ENCODE assay signal across 8 cellular contexts in genomic region chr5:154756203-154756870, GRCh38. TPM values are rescaled to one million over a fixed set of nuclear protein-coding genes. Genes with fewer than 3 reads are reported as not detected.
DNase-seq lines count a peak whose midpoint lies in the region; FAIRE-seq and TF ChIP-seq lines count a peak whose summit lies in the region.

No MANE protein-coding gene starts in this region.

- peak overlapping the region; percentile 86 to 92 for H3K9ac ChIP-seq in liver (ENCODE audit: low read depth in 1 of 2, low read length in 2 of 2)

- no peak for FAIRE-seq in GM12892 (lab: Jason Lieb, UNC)

- peak overlapping the region; percentile 94 to 97 (median 97) for H3K4me3 ChIP-seq in liver (ENCODE audit: low read depth in 1 of 3, low read length in 3 of 3)

- no peak; the same call in 1 of the 2 replicates for TF ChIP-seq POLR2A in GM12892 (IDR thresholded peaks at IDR 0.05; ENCODE audit: low read depth, low read length)

- peaks cover 2 to 46% (median 28%) of the 10 kb centered on the region in 4 donors for H3K4me1 ChIP-seq in liver (ENCODE audit: control insufficient read depth in 4 of 4, insufficient read depth in 4 of 4, low read length in 3 of 4)

- H3K27ac ChIP-seq in VCaP (peak overlapping the region; percentile 95), caudate nucleus (ENCODE audit: low read depth, low read length) (peak overlapping the region; percentile 87), liver (ENCODE audit: low read depth in 1 of 2, low read length in 2 of 2) (peak overlapping the region; percentile 94)

- TF ChIP-seq RAD21 in liver (IDR thresholded peaks at IDR 0.05), result no peak

- no peaks in the 10 kb centered on the region for H3K36me3 ChIP-seq in liver (ENCODE audit: control insufficient read depth in 4 of 4, insufficient read depth in 3 of 4, low read depth in 1 of 4, low read length in 3 of 4)

- TF ChIP-seq CTCF in VCaP (conservative IDR thresholded peaks at IDR 0.05) (no peak), liver (IDR thresholded peaks at IDR 0.05; ENCODE audit: low read depth, low read length, missing input control) (no peak)

- no peaks in the 10 kb centered on the region for H3K9me3 ChIP-seq in liver (ENCODE audit: control insufficient read depth in 4 of 4, low read length in 3 of 4)

- DNase-seq in NCI-H510A (lab: John Stamatoyannopoulos, UW), result peak; percentile 33
- DNase-seq in NCI-H510A treated with DMSO at 0.1 percent for 48 hours (lab: John Stamatoyannopoulos, UW), result no peak
- DNase-seq in caudate nucleus (lab: John Stamatoyannopoulos, UW), result peak in 17 of 61 donors; percentile 5 to 59 (median 48)
- DNase-seq in stimulated activated CD4-positive, alpha-beta T cell treated with anti-CD3 and anti-CD28 coated beads, TNF-alpha, amount 100 ng/mL, for 24 hours (ENCODE audit: low read depth in 3 of 3), result peak; percentile 22 to 28 (median 23)
- no peak for DNase-seq in GM12892 (ENCODE audit: insufficient read length)
- no peak for DNase-seq in H4 (ENCODE audit: low spot score)

- H3K27me3 ChIP-seq in liver (ENCODE audit: control insufficient read depth in 4 of 4, insufficient read depth in 4 of 4, low read length in 3 of 4), result no peaks in the 10 kb centered on the region

- under 1% methylated on average over 48 of the region's 48 CpGs for whole genome bisulfite sequencing in liver

TF ChIP-seq in liver, 16 proteins besides CTCF, POLR2A, EP300 and RAD21:
- TF ChIP-seq ZBTB33 (IDR thresholded peaks at IDR 0.05) (no peak), FOXA1 (IDR thresholded peaks at IDR 0.05) (no peak), YY1 (IDR thresholded peaks at IDR 0.05) (no peak), JUND (IDR thresholded peaks at IDR 0.05) (no peak)
- TF ChIP-seq, protein P1, sequence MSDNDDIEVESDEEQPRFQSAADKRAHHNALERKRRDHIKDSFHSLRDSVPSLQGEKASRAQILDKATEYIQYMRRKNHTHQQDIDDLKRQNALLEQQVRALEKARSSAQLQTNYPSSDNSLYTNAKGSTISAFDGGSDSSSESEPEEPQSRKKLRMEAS (IDR thresholded peaks at IDR 0.05), result no peak

RNA-seq across cellular contexts. Expression of gene LARP1, which starts 1.2 kb away (rescaled TPM):
- total RNA-seq in liver, result 10 to 100 TPM; 37.7 to 74.1 TPM
- 10 to 100 TPM; 26.0 to 27.5 TPM for polyA plus RNA-seq in liver
- polyA plus RNA-seq in GM12892 (2012; ENCODE audit: missing spikeins), result 56.5 TPM
- total RNA-seq in H4 (2014; rRNA removed; shearing (Covaris generic)), result 44.3 and 48.5 TPM in 2 replicates

Comparison
In these comparisons a context has a peak if more than half of its experiments do, and no peak if none do; other contexts are left out.
1. DNase-seq: peak in NCI-H510A (single experiment) and stimulated activated CD4-positive, alpha-beta T cell treated with anti-CD3 and anti-CD28 coated beads, TNF-alpha, amount 100 ng/mL, for 24 hours (3 of 3); none in NCI-H510A treated with DMSO at 0.1 percent for 48 hours (single experiment), GM12892 (single experiment) and H4 (single experiment).
2. Peak in every context shown above with its lines, with median percentiles within 50 percentile points of each other: H3K27ac ChIP-seq.